ENCODE assay signal across 19 cellular contexts in the genomic region with DNA sequence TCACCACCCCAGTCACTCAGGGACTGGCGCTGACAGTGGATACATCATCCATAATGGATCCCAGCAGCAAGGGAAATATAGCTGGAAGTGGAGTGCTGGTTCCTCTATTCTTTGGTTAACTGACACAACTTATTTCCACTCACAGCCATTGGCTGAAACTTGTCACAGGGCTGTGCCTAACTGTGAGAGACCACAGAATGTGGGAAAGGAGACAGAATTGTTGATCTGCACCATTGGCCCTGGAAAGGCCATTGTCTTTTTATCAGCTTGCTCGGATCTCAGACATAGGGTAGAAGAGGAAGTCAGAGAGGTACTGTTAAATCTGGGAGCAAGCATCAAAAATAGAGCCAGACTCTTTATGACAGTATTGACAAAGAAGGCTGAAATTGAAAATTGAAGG.
DNase-seq lines count a peak whose midpoint lies in the region; ATAC-seq and TF ChIP-seq lines count a peak whose summit lies in the region.
"Had no signal": no experiment of that assay in that cellular context is flagged by ENCODE, and none has a peak within 500 bp of the region (broad histone marks: within the 10 kb centered on the region; RNA-seq: fewer than 3 reads in every experiment).

No MANE protein-coding gene starts in this region.

- DNase-seq in Karpas-422: peak; percentile 30
- DNase-seq in OCI-M1 (lab: John Stamatoyannopoulos, UW): peak; percentile 2
- no peak for DNase-seq in endodermal cell
- DNase-seq in mesendoderm: peak; percentile 74
- DNase-seq in activated gamma-delta T cell treated with Interleukin-2 at 50 U/mL for 16 hours: no peak
- no peak for DNase-seq in natural killer cell
- no peak for DNase-seq in T-helper 1 cell
- DNase-seq: AML-193; Caco-2; Calu3; CD4-positive, alpha-beta T cell; CD8-positive, alpha-beta T cell; DMS79 treated with DMSO at 0.1 percent for 48 hours; GF-D8 had no signal

- no peaks in the 10 kb centered on the region for H3K36me3 ChIP-seq in Karpas-422 (ENCODE audit: insufficient read depth, low read length)
- no peaks in the 10 kb centered on the region for H3K36me3 ChIP-seq in endodermal cell (ENCODE audit: control insufficient read depth, insufficient read depth, low read length)
- H3K36me3 ChIP-seq in mesendoderm (ENCODE audit: control insufficient read depth, insufficient read depth, low read length): no peaks in the 10 kb centered on the region
- H3K36me3 ChIP-seq: BLaER1 treated with 17β-estradiol and CSF1 and Interleukin-3, amounts not matched to agents 10 nM and 100 nM had no signal

- H3K4me3 Mint-ChIP-seq in endodermal cell: no peak overlapping the region
- no peak overlapping the region for H3K4me3 Mint-ChIP-seq in natural killer cell
- H3K4me3 Mint-ChIP-seq: B cell; CD4-positive, alpha-beta T cell; CD8-positive, alpha-beta T cell had no signal

- H3K18ac ChIP-seq in mesendoderm (ENCODE audit: low read length): no peak overlapping the region

- H3K4ac ChIP-seq in mesendoderm (ENCODE audit: low read depth, low read length): no peak overlapping the region

- no peak overlapping the region for H3K23ac ChIP-seq in mesendoderm (ENCODE audit: low read length)

- no peak overlapping the region for H3K4me3 ChIP-seq in Karpas-422 (ENCODE audit: low read length)
- H3K4me3 ChIP-seq in endodermal cell (ENCODE audit: low read length): no peak overlapping the region
- no peak overlapping the region for H3K4me3 ChIP-seq in mesendoderm (ENCODE audit: low read length)
- H3K4me3 ChIP-seq: A549; BLaER1 treated with 17β-estradiol and CSF1 and Interleukin-3, amounts not matched to agents 10 nM and 100 nM had no signal

- H2BK5ac ChIP-seq in mesendoderm (ENCODE audit: low read length): no peak overlapping the region

- H3K79me1 ChIP-seq in mesendoderm (ENCODE audit: low read length): no peaks in the 10 kb centered on the region

- ATAC-seq in natural killer cell: no peak
- ATAC-seq: A549; CD8-positive, alpha-beta T cell had no signal

- H2BK120ac ChIP-seq in mesendoderm (ENCODE audit: low read depth, low read length): no peak overlapping the region

- H3K9me3 Mint-ChIP-seq in endodermal cell (peaks cover 12% of the 10 kb centered on the region), natural killer cell (no peaks in the 10 kb centered on the region)
- H3K9me3 Mint-ChIP-seq: CD4-positive, alpha-beta T cell had no signal

- H3K4me1 ChIP-seq in Karpas-422 (ENCODE audit: low read length) (peaks cover 3% of the 10 kb centered on the region; the same call in 1 of the 2 replicates), endodermal cell (ENCODE audit: control insufficient read depth, insufficient read depth, low read length) (peaks cover 11% of the 10 kb centered on the region), mesendoderm (ENCODE audit: control insufficient read depth, low read depth, low read length) (no peaks in the 10 kb centered on the region)
- H3K4me1 ChIP-seq: A549, Caco-2 had no signal

- H2BK15ac ChIP-seq in mesendoderm (replicated peaks; ENCODE audit: low read depth): no peak overlapping the region

- TF ChIP-seq CTCF in endodermal cell (conservative IDR thresholded peaks at IDR 0.05) (no peak), natural killer cell (IDR thresholded peaks at IDR 0.05) (no peak)

- H3K36me3 Mint-ChIP-seq in endodermal cell (ENCODE audit: low read depth) (peaks cover 3% of the 10 kb centered on the region), natural killer cell (no peaks in the 10 kb centered on the region)
- H3K36me3 Mint-ChIP-seq: CD8-positive, alpha-beta T cell had no signal

- H3K9me3 ChIP-seq in Karpas-422 (ENCODE audit: low read length) (no peaks in the 10 kb centered on the region), endodermal cell (ENCODE audit: control insufficient read depth, low read length) (peaks cover 21% of the 10 kb centered on the region)
- H3K9me3 ChIP-seq: A549, Caco-2 had no signal

- H3K27ac ChIP-seq in Karpas-422 (ENCODE audit: low read length) (no peak overlapping the region), endodermal cell (ENCODE audit: low read depth, low read length) (no peak overlapping the region), mesendoderm (ENCODE audit: low read depth, low read length) (no peak overlapping the region)
- H3K27ac ChIP-seq: 22Rv1; A549; BLaER1 treated with 17β-estradiol and CSF1 and Interleukin-3, amounts not matched to agents 10 nM and 100 nM; C4-2B had no signal

- H3K56ac ChIP-seq in mesendoderm (ENCODE audit: low read length): no peak overlapping the region

- no peaks in the 10 kb centered on the region for H3K27me3 Mint-ChIP-seq in endodermal cell (ENCODE audit: insufficient read depth)
- peaks cover 15 to 24% of the 10 kb centered on the region in 2 donors for H3K27me3 Mint-ChIP-seq in natural killer cell (ENCODE audit: low read depth in 2 of 2)

- H3K4me2 ChIP-seq in Karpas-422 (ENCODE audit: low read depth, low read length, poor library complexity, severe bottlenecking): no peak overlapping the region
- H3K4me2 ChIP-seq in mesendoderm (ENCODE audit: low read length): no peak overlapping the region
- H3K4me2 ChIP-seq: A549 had no signal

- H2AK5ac ChIP-seq in mesendoderm (ENCODE audit: low read length): no peak overlapping the region

- no peak overlapping the region for H2AFZ ChIP-seq in Karpas-422 (ENCODE audit: low read length)

- 67 to 73% methylated on average over 1 to 2 of the region's 2 CpGs for WGBS in endodermal cell (ENCODE audit: insufficient coverage in 1 of 2, insufficient read length in 1 of 2), 2 experiments
- no CpG with 5 or more reads among the region's 2 CpGs for WGBS in mesendoderm (ENCODE audit: extremely low coverage, insufficient coverage, low lambda C conversion rate)

- intact Hi-C loops in natural killer cell (cut with micrococcal nuclease): no loop called here

- 0 out of 2 replicates have a peak, but pooled peaks cover 2% of the 10 kb centered on the region for H3K27me3 ChIP-seq in Karpas-422 (ENCODE audit: low read length)
- H3K27me3 ChIP-seq in endodermal cell (ENCODE audit: control insufficient read depth, insufficient read depth, low read length, poor library complexity, severe bottlenecking): no peaks in the 10 kb centered on the region
- no peaks in the 10 kb centered on the region for H3K27me3 ChIP-seq in mesendoderm (ENCODE audit: insufficient read depth, low read length, poor library complexity)
- H3K27me3 ChIP-seq: BLaER1 treated with 17β-estradiol and CSF1 and Interleukin-3, amounts not matched to agents 10 nM and 100 nM had no signal

- H3K4me1 Mint-ChIP-seq in endodermal cell: peaks cover 45% of the 10 kb centered on the region
- H3K4me1 Mint-ChIP-seq in natural killer cell: peaks cover 2 to 3% of the 10 kb centered on the region in 2 donors
- H3K4me1 Mint-ChIP-seq: B cell had no signal

- no peak overlapping the region for H3K9ac ChIP-seq in Karpas-422 (ENCODE audit: low read length)
- H3K9ac ChIP-seq in endodermal cell (ENCODE audit: extremely low read depth, low read length, poor library complexity, severe bottlenecking): no peak overlapping the region
- H3K9ac ChIP-seq in mesendoderm (ENCODE audit: low read length): no peak overlapping the region
- H3K9ac ChIP-seq: BLaER1 treated with 17β-estradiol and CSF1 and Interleukin-3, amounts not matched to agents 10 nM and 100 nM had no signal

- H3K79me2 ChIP-seq in Karpas-422 (ENCODE audit: low read length): no peaks in the 10 kb centered on the region
- H3K79me2 ChIP-seq in mesendoderm (ENCODE audit: control insufficient read depth, insufficient read depth, low read length): no peaks in the 10 kb centered on the region

- no peak overlapping the region for H4K5ac ChIP-seq in mesendoderm (ENCODE audit: low read length)

- H3K9me2 ChIP-seq in Karpas-422 (replicated peaks; ENCODE audit: insufficient read depth, low read length): no peaks in the 10 kb centered on the region

- H3K27ac Mint-ChIP-seq in endodermal cell: peak overlapping the region; percentile 0
- no peak overlapping the region for H3K27ac Mint-ChIP-seq in natural killer cell
- H3K27ac Mint-ChIP-seq: B cell; CD4-positive, alpha-beta T cell; CD8-positive, alpha-beta T cell had no signal

- H4K8ac ChIP-seq in mesendoderm (ENCODE audit: low read depth, low read length): no peak overlapping the region

- no peaks in the 10 kb centered on the region for H4K20me1 ChIP-seq in Karpas-422 (ENCODE audit: insufficient read depth, low read depth, low read length)
- H4K20me1 ChIP-seq: BLaER1 treated with 17β-estradiol and CSF1 and Interleukin-3, amounts not matched to agents 10 nM and 100 nM had no signal

Comparison
In these comparisons a context has a peak if more than half of its experiments do, and no peak if none do; other contexts are left out.
1. DNase-seq: peak in Karpas-422 (single experiment), OCI-M1 (single experiment) and mesendoderm (single experiment); none in endodermal cell (single experiment), activated gamma-delta T cell treated with Interleukin-2 at 50 U/mL for 16 hours (single experiment), natural killer cell (single experiment) and T-helper 1 cell (0 of 5).